Comparison of ENCODE assay signal across 11 cellular contexts in the genomic region with DNA sequence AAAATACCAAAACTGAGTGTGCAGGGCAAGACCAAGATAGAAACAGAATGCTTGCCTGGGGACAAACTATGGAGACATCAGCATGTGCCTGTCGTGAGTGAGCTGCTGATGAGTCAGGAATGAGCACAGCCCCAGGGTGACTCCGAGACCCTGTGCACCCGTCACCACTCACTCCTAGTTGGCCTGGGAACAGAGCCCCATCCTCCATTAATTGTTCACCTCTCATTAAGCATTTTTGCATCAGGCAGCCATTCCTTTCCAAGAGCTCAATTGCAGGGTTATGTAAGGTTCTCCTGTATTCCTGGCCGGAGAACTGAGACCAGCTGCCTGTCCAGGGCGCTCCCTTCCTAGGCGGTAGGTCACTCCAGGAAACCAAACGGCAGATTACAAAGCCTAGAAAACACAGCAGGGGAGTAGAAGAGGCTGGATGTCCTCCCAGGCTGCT.
DNase-seq lines count a peak whose midpoint lies in the region; ATAC-seq lines count a peak whose summit lies in the region.
"Had no signal": no experiment of that assay in that cellular context is flagged by ENCODE, and none has a peak within 500 bp of the region (broad histone marks: within the 10 kb centered on the region; RNA-seq: fewer than 3 reads in every experiment).

No MANE protein-coding gene starts in this region.

- ATAC-seq in naive thymus-derived CD4-positive, alpha-beta T cell, result peak; percentile 21
- ATAC-seq in GM21526 (IDR thresholded peaks at IDR 0.05; ENCODE audit: low FRiP score, unreplicated experiment) (no peak), HG03378 (IDR thresholded peaks at IDR 0.05; ENCODE audit: unreplicated experiment) (no peak)

- no peaks in the 10 kb centered on the region for H3K27me3 ChIP-seq in naive thymus-derived CD4-positive, alpha-beta T cell (ENCODE audit: control insufficient read depth in 2 of 2, insufficient read depth in 2 of 2, low read length in 2 of 2)

- POLR2A ChIA-PET in naive thymus-derived CD4-positive, alpha-beta T cell (lab: Charles Lee), result interaction anchor here (0.7 kb wide), 1 partner anchor 15 kb away, joined by 4 read pairs; no protein-coding TSS in a partner anchor

- no peaks in the 10 kb centered on the region for H3K27me3 Mint-ChIP-seq in dendritic cell treated with granulocyte-macrophage colony-stimulating factor and Interleukin-4, amounts not matched to agents 40 ng/mL and 50 ng/mL, for 4 days
- peaks cover 0 to 4% (median 0%) of the 10 kb centered on the region in 5 donors for H3K27me3 Mint-ChIP-seq in naive thymus-derived CD4-positive, alpha-beta T cell
- no peaks in the 10 kb centered on the region for H3K27me3 Mint-ChIP-seq in activated naive CD8-positive, alpha-beta T cell treated with anti-CD3 and anti-CD28 coated beads for 36 hours
- H3K27me3 Mint-ChIP-seq: central memory CD8-positive, alpha-beta T cell had no signal

- peaks cover 70% of the 10 kb centered on the region for H3K4me1 Mint-ChIP-seq in dendritic cell treated with granulocyte-macrophage colony-stimulating factor and Interleukin-4, amounts not matched to agents 40 ng/mL and 50 ng/mL, for 4 days (ENCODE audit: low read depth)
- H3K4me1 Mint-ChIP-seq in naive thymus-derived CD4-positive, alpha-beta T cell, result peaks cover 18 to 33% (median 20%) of the 10 kb centered on the region in 7 donors
- peaks cover 15% of the 10 kb centered on the region for H3K4me1 Mint-ChIP-seq in activated naive CD8-positive, alpha-beta T cell treated with anti-CD3 and anti-CD28 coated beads for 36 hours

- no peak overlapping the region for H3K4me3 ChIP-seq in naive thymus-derived CD4-positive, alpha-beta T cell (ENCODE audit: low read length)

- no peaks in the 10 kb centered on the region for H3K36me3 ChIP-seq in naive thymus-derived CD4-positive, alpha-beta T cell (ENCODE audit: control insufficient read depth in 2 of 3, insufficient read depth in 3 of 3, low read length in 3 of 3)

- peaks cover 0 to 15% of the 10 kb centered on the region in 2 donors for H3K4me1 ChIP-seq in naive thymus-derived CD4-positive, alpha-beta T cell (ENCODE audit: control insufficient read depth in 2 of 2, insufficient read depth in 2 of 2, low read length in 2 of 2)

- no peaks in the 10 kb centered on the region for H3K36me3 Mint-ChIP-seq in dendritic cell treated with granulocyte-macrophage colony-stimulating factor and Interleukin-4, amounts not matched to agents 40 ng/mL and 50 ng/mL, for 4 days (ENCODE audit: low read depth)
- peaks cover 0 to 11% (median 0%) of the 10 kb centered on the region in 5 donors for H3K36me3 Mint-ChIP-seq in naive thymus-derived CD4-positive, alpha-beta T cell
- no peaks in the 10 kb centered on the region for H3K36me3 Mint-ChIP-seq in activated naive CD8-positive, alpha-beta T cell treated with anti-CD3 and anti-CD28 coated beads for 36 hours

- no peak overlapping the region for H3K4me3 Mint-ChIP-seq in dendritic cell treated with granulocyte-macrophage colony-stimulating factor and Interleukin-4, amounts not matched to agents 40 ng/mL and 50 ng/mL, for 4 days
- H3K4me3 Mint-ChIP-seq in naive thymus-derived CD4-positive, alpha-beta T cell, result no peak overlapping the region
- H3K4me3 Mint-ChIP-seq in activated naive CD8-positive, alpha-beta T cell treated with anti-CD3 and anti-CD28 coated beads for 36 hours, result no peak overlapping the region
- H3K4me3 Mint-ChIP-seq: central memory CD8-positive, alpha-beta T cell had no signal

- no peaks in the 10 kb centered on the region for H3K9me3 Mint-ChIP-seq in dendritic cell treated with granulocyte-macrophage colony-stimulating factor and Interleukin-4, amounts not matched to agents 40 ng/mL and 50 ng/mL, for 4 days
- H3K9me3 Mint-ChIP-seq in naive thymus-derived CD4-positive, alpha-beta T cell, result peaks cover 0 to 11% (median 1%) of the 10 kb centered on the region in 11 donors
- peaks cover 6% of the 10 kb centered on the region for H3K9me3 Mint-ChIP-seq in activated naive CD8-positive, alpha-beta T cell treated with anti-CD3 and anti-CD28 coated beads for 36 hours
- H3K9me3 Mint-ChIP-seq: central memory CD8-positive, alpha-beta T cell had no signal

- peak overlapping the region; percentile 16 for H3K27ac Mint-ChIP-seq in dendritic cell treated with granulocyte-macrophage colony-stimulating factor and Interleukin-4, amounts not matched to agents 40 ng/mL and 50 ng/mL, for 4 days
- no peak overlapping the region for H3K27ac Mint-ChIP-seq in naive thymus-derived CD4-positive, alpha-beta T cell
- no peak overlapping the region for H3K27ac Mint-ChIP-seq in activated naive CD8-positive, alpha-beta T cell treated with anti-CD3 and anti-CD28 coated beads for 36 hours

- CTCF ChIA-PET in naive thymus-derived CD4-positive, alpha-beta T cell (lab: Charles Lee), result no interaction called here

- intact Hi-C loops in dendritic cell treated with granulocyte-macrophage colony-stimulating factor and Interleukin-4, amounts not matched to agents 40 ng/mL and 50 ng/mL, for 4 days (cut with micrococcal nuclease), result no loop called here
- intact Hi-C loops in naive thymus-derived CD4-positive, alpha-beta T cell (cut with micrococcal nuclease), result loop anchor here in 1 of 2 donors (5.0 kb wide), 1 partner anchor 261 kb away; no protein-coding TSS in a partner anchor

- DNase-seq in Ammon's horn (ENCODE audit: low spot score) (peak; percentile 55), M059J (ENCODE audit: low read depth) (peak; percentile 100), NCI-H1092 (lab: John Stamatoyannopoulos, UW) (no peak)
- no peak for DNase-seq in naive thymus-derived CD4-positive, alpha-beta T cell
- no peak for DNase-seq in activated naive CD8-positive, alpha-beta T cell treated with anti-CD3 and anti-CD28 coated beads for 36 hours
- DNase-seq: DND-41, NCI-H526 treated with DMSO at 0.1 percent for 48 hours had no signal

- H3K9me3 ChIP-seq in naive thymus-derived CD4-positive, alpha-beta T cell (ENCODE audit: control insufficient read depth in 2 of 3, low read length in 3 of 3), result peaks cover 0 to 4% (median 0%) of the 10 kb centered on the region in 3 experiments

- H3K27ac ChIP-seq in naive thymus-derived CD4-positive, alpha-beta T cell (ENCODE audit: low read depth, low read length), result no peak overlapping the region

Comparison
In these comparisons a context has a peak if more than half of its experiments do, and no peak if none do; other contexts are left out.
1. DNase-seq: peak in Ammon's horn (single experiment) and M059J (single experiment); none in naive thymus-derived CD4-positive, alpha-beta T cell (0 of 9), activated naive CD8-positive, alpha-beta T cell treated with anti-CD3 and anti-CD28 coated beads for 36 hours (single experiment) and NCI-H1092 (single experiment).